Comparison of ENCODE assay signal across 8 cellular contexts in genomic region chr19:7515471-7516226, GRCh38. TPM values are rescaled to one million over a fixed set of nuclear protein-coding genes. Genes with fewer than 3 reads are reported as not detected.
DNase-seq lines count a peak whose midpoint lies in the region; ATAC-seq, FAIRE-seq and TF ChIP-seq lines count a peak whose summit lies in the region.

TSS of gene ZNF358 (plus strand) at chr19:7516103. CDS start at chr19:7519243, 3,140 bp downstream.

- H3K9me2 ChIP-seq in hepatocyte (replicated peaks; ENCODE audit: insufficient read depth), result no peaks in the 10 kb centered on the region

- no peaks in the 10 kb centered on the region for H3K9me3 ChIP-seq in CD4-positive, alpha-beta memory T cell (ENCODE audit: control insufficient read depth in 1 of 2, low read length in 2 of 2)
- no peaks in the 10 kb centered on the region for H3K9me3 ChIP-seq in HEK293 (ENCODE audit: control insufficient read depth, insufficient read depth, low read depth, low read length)
- no peaks in the 10 kb centered on the region for H3K9me3 ChIP-seq in K562 (replicated peaks; ENCODE audit: control insufficient read depth, insufficient read depth, low read depth, low read length)
- H3K9me3 ChIP-seq in hepatocyte (ENCODE audit: low read depth), result no peaks in the 10 kb centered on the region

- TF ChIP-seq EP300 in K562 (IDR thresholded peaks at IDR 0.05; ENCODE audit: low read length), result no peak

- in situ Hi-C loops in K562 (cut with MboI), result no loop called here

- no peak for DNase-seq in CD4-positive, alpha-beta memory T cell
- DNase-seq in RCC 7860 (ENCODE audit: low spot score) (peak; percentile 26), K562 (ENCODE audit: extremely low read depth in 1 of 4, low spot score in 3 of 4) (peak; percentile 82 to 91 (median 88)), hepatocyte (ENCODE audit: low spot score) (peak; percentile 92), progenitor cell of endocrine pancreas (ENCODE audit: low spot score, unreplicated experiment) (peak; percentile 63), HT-29 (ENCODE audit: low spot score) (no peak), middle frontal gyrus (ENCODE audit: extremely low spot score, low spot score) (no peak)

- peak within 1 kb of the TSS; percentile 94 for H2AFZ ChIP-seq in K562 (ENCODE audit: low read depth, low read length)
- H2AFZ ChIP-seq in hepatocyte, result peak within 1 kb of the TSS; percentile 99

- FAIRE-seq in RCC 7860 (lab: Jason Lieb, UNC) (no peak), K562 (lab: Jason Lieb, UNC) (no peak)

- TF ChIP-seq RAD21 in K562 (CRISPR knock-in tag; conservative IDR thresholded peaks at IDR 0.05 in 1 of 2, IDR thresholded peaks at IDR 0.05 in 1 of 2), result no peak

- peaks cover 4% of the 10 kb centered on the region for H3K27me3 ChIP-seq in CD4-positive, alpha-beta memory T cell (ENCODE audit: insufficient read depth, low read length)
- H3K27me3 ChIP-seq in K562 (ENCODE audit: control insufficient read depth in 2 of 2, insufficient read depth in 2 of 2, low read length in 2 of 2) (no peaks in the 10 kb centered on the region), hepatocyte (no peaks in the 10 kb centered on the region)

- H3K36me3 Mint-ChIP-seq in CD4-positive, alpha-beta memory T cell, result peaks cover 0 to 3% of the 10 kb centered on the region in 2 donors
- peaks cover 9% of the 10 kb centered on the region for H3K36me3 Mint-ChIP-seq in progenitor cell of endocrine pancreas (ENCODE audit: insufficient read depth)

- H3K4me1 ChIP-seq in CD4-positive, alpha-beta memory T cell (ENCODE audit: insufficient read depth, low read length), result peaks cover 10% of the 10 kb centered on the region
- H3K4me1 ChIP-seq in HEK293 (ENCODE audit: control insufficient read depth, insufficient read depth, low read length), result peaks cover 4% of the 10 kb centered on the region
- peaks cover 11 to 22% of the 10 kb centered on the region in 2 experiments for H3K4me1 ChIP-seq in K562 (replicated peaks in 1 of 2; ENCODE audit: control insufficient read depth in 2 of 2, insufficient read depth in 2 of 2, low read length in 2 of 2)
- H3K4me1 ChIP-seq in hepatocyte (ENCODE audit: insufficient read depth), result peaks cover 13% of the 10 kb centered on the region

- H3K36me3 ChIP-seq in CD4-positive, alpha-beta memory T cell (ENCODE audit: insufficient read depth, low read length), result no peaks in the 10 kb centered on the region
- peaks cover 0 to 7% of the 10 kb centered on the region in 2 experiments; a peak in 1 of 3 replicates for H3K36me3 ChIP-seq in HEK293 (ENCODE audit: control insufficient read depth in 2 of 2, insufficient read depth in 1 of 2, low read length in 2 of 2)
- no peaks in the 10 kb centered on the region for H3K36me3 ChIP-seq in K562 (ENCODE audit: control insufficient read depth, insufficient read depth, low read length)
- H3K36me3 ChIP-seq in hepatocyte (replicated peaks; ENCODE audit: insufficient read depth, low read depth), result no peaks in the 10 kb centered on the region

- H3K4me3 Mint-ChIP-seq in CD4-positive, alpha-beta memory T cell, result peak within 1 kb of the TSS; percentile 68 to 91 (median 85)
- peak within 1 kb of the TSS; percentile 90 for H3K4me3 Mint-ChIP-seq in progenitor cell of endocrine pancreas (ENCODE audit: low read depth)

- peak; percentile 98 for ATAC-seq in K562

- H3K9ac ChIP-seq in K562 (ENCODE audit: insufficient read depth in 1 of 2, low read depth in 2 of 2, low read length in 2 of 2), result peak within 1 kb of the TSS; percentile 60 to 90

- H3K79me2 ChIP-seq in K562 (ENCODE audit: control insufficient read depth, insufficient read depth, low read length), result no peaks in the 10 kb centered on the region
- H3K79me2 ChIP-seq in hepatocyte, result peaks cover 24% of the 10 kb centered on the region

- H3K27me3 Mint-ChIP-seq in CD4-positive, alpha-beta memory T cell, result peaks cover 8 to 16% of the 10 kb centered on the region in 2 donors
- no peaks in the 10 kb centered on the region for H3K27me3 Mint-ChIP-seq in progenitor cell of endocrine pancreas

- CTCF ChIA-PET in CD4-positive, alpha-beta memory T cell (lab: Charles Lee; ENCODE audit: partially characterized antibody), result interaction anchor here (0.6 kb wide), 1 partner anchor 11 kb away, joined by 3 read pairs; no protein-coding TSS in a partner anchor
- CTCF ChIA-PET in HEK293 (lab: Yijun Ruan, JAX), result interaction anchor here (0.6 kb wide), 1 partner anchor 356 kb away, joined by 3 read pairs; no protein-coding TSS in a partner anchor
- CTCF ChIA-PET in K562 (lab: Yijun Ruan, JAX; ENCODE audit: low intra/inter-chr PET ratio), result no interaction called here

- no peaks in the 10 kb centered on the region for H3K9me1 ChIP-seq in K562 (ENCODE audit: control insufficient read depth, insufficient read depth, low read length)

- TF ChIP-seq CTCF in HEK293 (tag by site-specific recombination; IDR thresholded peaks at IDR 0.05) (no peak), K562 (IDR thresholded peaks at IDR 0.05 in 2 of 3, conservative IDR thresholded peaks at IDR 0.05 in 1 of 3; ENCODE audit: insufficient read depth in 2 of 3, low read depth in 1 of 3, low read length in 3 of 3) (no peak), hepatocyte (IDR thresholded peaks at IDR 0.05; ENCODE audit: poor library complexity) (no peak), progenitor cell of endocrine pancreas (IDR thresholded peaks at IDR 0.05; ENCODE audit: unreplicated experiment) (no peak)

- WGBS in K562 (ENCODE audit: insufficient coverage, low coverage, missing lambda C conversion rate), result 23% methylated on average over 15 of the region's 51 CpGs
- 24% methylated on average over 11 of the region's 51 CpGs for WGBS in hepatocyte (ENCODE audit: low lambda C conversion rate, missing lambda C conversion rate)

- H3K4me1 Mint-ChIP-seq in CD4-positive, alpha-beta memory T cell, result peaks cover 4 to 23% (median 11%) of the 10 kb centered on the region in 4 donors
- peaks cover 15% of the 10 kb centered on the region for H3K4me1 Mint-ChIP-seq in progenitor cell of endocrine pancreas (ENCODE audit: low read depth)

- TF ChIP-seq POLR2A in K562 (conservative IDR thresholded peaks at IDR 0.05), result 0 out of 2 replicates have a peak, but pooled peaks have one; percentile 33

- no peaks in the 10 kb centered on the region for H3K9me3 Mint-ChIP-seq in CD4-positive, alpha-beta memory T cell
- H3K9me3 Mint-ChIP-seq in progenitor cell of endocrine pancreas (ENCODE audit: low read depth), result no peaks in the 10 kb centered on the region

- BruUV-seq in K562 (replicated peaks; lab: Mats Ljungman, UMichigan), result no TSS peak

- H4K20me1 ChIP-seq in K562 (replicated peaks; ENCODE audit: control insufficient read depth, insufficient read depth, low read length), result no peaks in the 10 kb centered on the region
- no peaks in the 10 kb centered on the region for H4K20me1 ChIP-seq in hepatocyte (ENCODE audit: insufficient read depth, poor library complexity, severe bottlenecking)

- POLR2A ChIA-PET in CD4-positive, alpha-beta memory T cell (lab: Charles Lee; ENCODE audit: partially characterized antibody), result interaction anchor here (1.3 to 1.6 kb wide), 2 partner anchors 19 to 114 kb away, joined by 3 to 7 read pairs; partner anchors contain the start of genes PET100 and XAB2
- POLR2A ChIA-PET in HEK293 (lab: Yijun Ruan, JAX), result interaction anchor here (0.6 to 1.3 kb wide), 5 partner anchors 9 to 136 kb away, joined by 3 to 5 read pairs (median 4); partner anchors contain the start of gene PNPLA6
- POLR2A ChIA-PET in K562 (lab: Yijun Ruan, JAX), result interaction anchor here (0.6 to 1.4 kb wide), 2 partner anchors 12 to 20 kb away, joined by 3 read pairs; partner anchors contain the start of gene PNPLA6

- no peak within 1 kb of the TSS for H3K27ac ChIP-seq in CD4-positive, alpha-beta memory T cell (ENCODE audit: low read depth, low read length)
- H3K27ac ChIP-seq in HEK293 (ENCODE audit: extremely low read depth, low read depth, low read length), result peak within 1 kb of the TSS; percentile 65; the same call in 1 of the 2 replicates
- H3K27ac ChIP-seq in K562 (ENCODE audit: extremely low read depth, low read depth, low read length), result peak within 1 kb of the TSS; percentile 1; the same call in 1 of the 3 replicates
- peak within 1 kb of the TSS; percentile 97 for H3K27ac ChIP-seq in hepatocyte

- peak within 1 kb of the TSS; percentile 64 for H3K4me2 ChIP-seq in K562 (ENCODE audit: insufficient read depth, low read length)
- H3K4me2 ChIP-seq in hepatocyte, result peak within 1 kb of the TSS; percentile 98

- peak within 1 kb of the TSS in 6 of 7 donors; percentile 38 to 95 (median 82) for H3K27ac Mint-ChIP-seq in CD4-positive, alpha-beta memory T cell
- peak within 1 kb of the TSS; percentile 99 for H3K27ac Mint-ChIP-seq in progenitor cell of endocrine pancreas

- intact Hi-C loops in CD4-positive, alpha-beta memory T cell (cut with micrococcal nuclease), result loop anchor here (2.0 kb wide), 1 partner anchor 19 kb away; the partner anchor contains the start of gene PNPLA6
- intact Hi-C loops in K562 (cut with micrococcal nuclease), result no loop called here

- H3K4me3 ChIP-seq in CD4-positive, alpha-beta memory T cell (ENCODE audit: low read length in 2 of 2), result peak within 1 kb of the TSS in 1 of 2 donors; percentile 32
- H3K4me3 ChIP-seq in HEK293 (ENCODE audit: low read depth, low read length), result peak within 1 kb of the TSS; percentile 64
- peak within 1 kb of the TSS; percentile 40 for H3K4me3 ChIP-seq in K562
- H3K4me3 ChIP-seq in hepatocyte, result peak within 1 kb of the TSS; percentile 91

TF ChIP-seq in K562, 482 proteins besides CTCF, POLR2A, EP300 and RAD21 (continues in another document):
- TF ChIP-seq TAF7 (tag; IDR thresholded peaks at IDR 0.05), result no peak

RNA-seq across cellular contexts. Expression of gene ZNF358, which starts in this region (rescaled TPM):
- 1 to 10 TPM; 8.4 to 8.7 TPM for total RNA-seq in CD4-positive, alpha-beta memory T cell
- polyA plus RNA-seq in CD4-positive, alpha-beta memory T cell, result 1 to 10 TPM in 1 of 2 donors, not detected in 1; 1.6 TPM
- total RNA-seq in K562 (2011; cell fraction: chromatin; rRNA removed; ENCODE audit: low replicate concordance), result 0.39 and 3.7 TPM in 2 replicates
- 1.8 and 2.5 TPM in 2 replicates for total RNA-seq in K562 (2011; cell fraction: nucleolus; rRNA removed)
- total RNA-seq in K562 (2011; cell fraction: nucleoplasm; rRNA removed), result 2.4 and 2.6 TPM in 2 replicates
- total RNA-seq in K562 (2014; rRNA removed) (5.9 and 8.0 TPM in 2 replicates), K562 (2014; rRNA removed; fragmentation: Illumina TruSeq; extraction: Trizol) (1.4 and 2.4 TPM in 2 replicates), K562 (2015; rRNA removed; fragmentation: Illumina TruSeq; extraction: Trizol) (4.1 and 4.6 TPM in 2 replicates), K562 (2021) (9.1 and 9.3 TPM in 2 replicates), hepatocyte (39.9 and 44.1 TPM in 2 replicates), progenitor cell of endocrine pancreas (78.0 and 86.1 TPM in 2 replicates)
- polyA plus RNA-seq in K562 (2011; rRNA removed) (4.9 and 7.6 TPM in 2 replicates), K562 (2014; fragmentation: Illumina TruSeq; extraction: Trizol) (12.9 and 17.2 TPM in 2 replicates), K562 (2014; fragmentation: Nextera tagmentation; extraction: Ambion mirVana) (under 1 TPM; 0.04 TPM), K562 (2014; rRNA removed) (5.3 and 6.3 TPM in 2 replicates), hepatocyte (37.8 and 43.4 TPM in 2 replicates)
- 11.3 and 16.2 TPM in 2 replicates for polyA plus RNA-seq in K562 (2011; cell fraction: cytosol; rRNA removed)
- polyA plus RNA-seq in K562 (2011; cell fraction: nucleus; rRNA removed), result 4.4 and 6.5 TPM in 2 replicates
- polyA plus RNA-seq in K562 (2012), result 7.0 and 15.6 TPM in 2 replicates
- polyA minus RNA-seq in K562 (2011; rRNA and poly(A)+ RNA removed), result 1.1 and 1.6 TPM in 2 replicates
- 3.9 and 6.9 TPM in 2 replicates for polyA minus RNA-seq in K562 (2011; cell fraction: cytosol; rRNA and poly(A)+ RNA removed)
- 1.1 and 2.1 TPM in 2 replicates for polyA minus RNA-seq in K562 (2011; cell fraction: nucleus; rRNA and poly(A)+ RNA removed)
- 4.2 and 5.6 TPM in 2 replicates for total RNA-seq in HT-29 (2014; rRNA removed; shearing (Covaris generic))

Comparison
In these comparisons a context has a peak if more than half of its experiments do, and no peak if none do; other contexts are left out.
1. DNase-seq: peak in RCC 7860 (single experiment), K562 (4 of 4), hepatocyte (single experiment) and progenitor cell of endocrine pancreas (single experiment); none in CD4-positive, alpha-beta memory T cell (0 of 5), HT-29 (single experiment) and middle frontal gyrus (single experiment).